ENCODE assay signal across 10 cellular contexts in the genomic region with DNA sequence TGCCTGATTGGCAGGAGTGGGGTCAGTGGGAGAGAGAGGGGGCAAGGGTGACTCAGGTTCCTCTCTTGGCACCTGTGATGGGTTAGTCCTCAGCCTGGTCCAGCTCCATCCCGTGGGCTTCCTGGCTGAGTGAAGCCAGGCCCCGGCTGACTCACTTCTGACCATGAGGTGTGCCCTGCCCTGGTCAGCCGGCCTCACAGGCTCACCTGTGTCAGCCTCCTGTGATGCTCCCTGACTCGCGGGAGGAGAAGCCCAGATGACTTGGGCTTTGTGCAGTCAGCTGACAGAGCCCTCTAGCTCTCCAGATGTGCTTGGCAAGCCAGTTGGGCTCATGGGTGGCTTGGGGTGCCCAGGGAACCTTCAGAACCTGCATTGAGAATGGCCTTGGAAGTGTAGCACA. TPM values are rescaled to one million over a fixed set of nuclear protein-coding genes. Genes with fewer than 3 reads are reported as not detected.
DNase-seq lines count a peak whose midpoint lies in the region; ATAC-seq and TF ChIP-seq lines count a peak whose summit lies in the region.
"Had no signal": no experiment of that assay in that cellular context is flagged by ENCODE, and none has a peak within 500 bp of the region (broad histone marks: within the 10 kb centered on the region; RNA-seq: fewer than 3 reads in every experiment).

No MANE protein-coding gene starts in this region.

- H3K4me1 ChIP-seq in left ventricle myocardium inferior, result no peaks in the 10 kb centered on the region
- no peaks in the 10 kb centered on the region for H3K4me1 ChIP-seq in right atrium auricular region
- H3K4me1 ChIP-seq in Peyer's patch, result peaks cover 0 to 6% (median 2%) of the 10 kb centered on the region in 4 donors

- peak overlapping the region; percentile 8 for H3K4me3 Mint-ChIP-seq in activated naive CD8-positive, alpha-beta T cell treated with anti-CD3 and anti-CD28 coated beads, Interleukin-2, amount 50 U/mL, for 24 hours
- peak overlapping the region; percentile 34 to 50 for H3K4me3 Mint-ChIP-seq in stimulated activated naive CD8-positive, alpha-beta T cell treated with anti-CD3 and anti-CD28 coated beads, Interleukin-15, amount 100 ng/mL, for 72 hours

- H3K36me3 Mint-ChIP-seq in activated naive CD8-positive, alpha-beta T cell treated with anti-CD3 and anti-CD28 coated beads, Interleukin-2, amount 50 U/mL, for 24 hours (ENCODE audit: low read depth), result no peaks in the 10 kb centered on the region

- no peak for DNase-seq in left ventricle myocardium inferior
- no peak for DNase-seq in right atrium auricular region (ENCODE audit: low spot score)
- no peak for DNase-seq in activated naive CD8-positive, alpha-beta T cell treated with anti-CD3 and anti-CD28 coated beads, Interleukin-2, amount 50 U/mL, for 24 hours
- DNase-seq in stimulated activated naive CD8-positive, alpha-beta T cell treated with anti-CD3 and anti-CD28 coated beads, Interleukin-15, amount 100 ng/mL, for 72 hours, result no peak
- no peak for DNase-seq in NCI-H69 (lab: John Stamatoyannopoulos, UW)
- no peak for DNase-seq in Peyer's patch
- DNase-seq: COR-L47, NCI-H146 had no signal

- H3K9me3 ChIP-seq in left ventricle myocardium inferior (replicated peaks) (peaks cover 3% of the 10 kb centered on the region), right atrium auricular region (no peaks in the 10 kb centered on the region), Peyer's patch (no peaks in the 10 kb centered on the region)

- H3K27ac ChIP-seq in left ventricle myocardium inferior (replicated peaks) (peak overlapping the region; percentile 40), right atrium auricular region (no peak overlapping the region), Peyer's patch (no peak overlapping the region)

- intact Hi-C loops in left ventricle myocardium inferior (cut with micrococcal nuclease), result no loop called here

- no peak for TF ChIP-seq POLR2A in Peyer's patch (IDR thresholded peaks at IDR 0.05)

- TF ChIP-seq CTCF in left ventricle myocardium inferior (IDR thresholded peaks at IDR 0.05; ENCODE audit: borderline replicate concordance) (no peak), right atrium auricular region (IDR thresholded peaks at IDR 0.05) (no peak), Peyer's patch (IDR thresholded peaks at IDR 0.05) (no peak)

- peak overlapping the region; percentile 82 for H3K27ac Mint-ChIP-seq in activated naive CD8-positive, alpha-beta T cell treated with anti-CD3 and anti-CD28 coated beads, Interleukin-2, amount 50 U/mL, for 24 hours
- H3K27ac Mint-ChIP-seq in stimulated activated naive CD8-positive, alpha-beta T cell treated with anti-CD3 and anti-CD28 coated beads, Interleukin-15, amount 100 ng/mL, for 72 hours, result peak overlapping the region; percentile 66 to 80

- no peaks in the 10 kb centered on the region for H3K27me3 Mint-ChIP-seq in activated naive CD8-positive, alpha-beta T cell treated with anti-CD3 and anti-CD28 coated beads, Interleukin-2, amount 50 U/mL, for 24 hours
- no peaks in the 10 kb centered on the region for H3K27me3 Mint-ChIP-seq in stimulated activated naive CD8-positive, alpha-beta T cell treated with anti-CD3 and anti-CD28 coated beads, Interleukin-15, amount 100 ng/mL, for 72 hours

- no peak overlapping the region for H3K4me3 ChIP-seq in left ventricle myocardium inferior
- no peak overlapping the region for H3K4me3 ChIP-seq in right atrium auricular region
- H3K4me3 ChIP-seq in Peyer's patch, result no peak overlapping the region

- peaks cover 49% of the 10 kb centered on the region for H3K4me1 Mint-ChIP-seq in activated naive CD8-positive, alpha-beta T cell treated with anti-CD3 and anti-CD28 coated beads, Interleukin-2, amount 50 U/mL, for 24 hours
- peaks cover 48% of the 10 kb centered on the region for H3K4me1 Mint-ChIP-seq in stimulated activated naive CD8-positive, alpha-beta T cell treated with anti-CD3 and anti-CD28 coated beads, Interleukin-15, amount 100 ng/mL, for 72 hours

- ATAC-seq in HG03045 (IDR thresholded peaks at IDR 0.05; ENCODE audit: unreplicated experiment) (peak; percentile 4), HG02623 (IDR thresholded peaks at IDR 0.05; ENCODE audit: unreplicated experiment) (no peak)
- no peak for ATAC-seq in activated naive CD8-positive, alpha-beta T cell treated with anti-CD3 and anti-CD28 coated beads, Interleukin-2, amount 50 U/mL, for 24 hours
- peak; percentile 47 for ATAC-seq in stimulated activated naive CD8-positive, alpha-beta T cell treated with anti-CD3 and anti-CD28 coated beads, Interleukin-15, amount 100 ng/mL, for 72 hours

- H3K36me3 ChIP-seq in left ventricle myocardium inferior (no peaks in the 10 kb centered on the region), right atrium auricular region (no peaks in the 10 kb centered on the region), Peyer's patch (no peaks in the 10 kb centered on the region)

- peaks cover 5% of the 10 kb centered on the region for H3K9me3 Mint-ChIP-seq in activated naive CD8-positive, alpha-beta T cell treated with anti-CD3 and anti-CD28 coated beads, Interleukin-2, amount 50 U/mL, for 24 hours
- no peaks in the 10 kb centered on the region for H3K9me3 Mint-ChIP-seq in stimulated activated naive CD8-positive, alpha-beta T cell treated with anti-CD3 and anti-CD28 coated beads, Interleukin-15, amount 100 ng/mL, for 72 hours

- H3K27me3 ChIP-seq in left ventricle myocardium inferior (ENCODE audit: low read depth) (no peaks in the 10 kb centered on the region), right atrium auricular region (no peaks in the 10 kb centered on the region), Peyer's patch (no peaks in the 10 kb centered on the region)

RNA-seq across cellular contexts. Expression of a gene that starts 16.0 kb away (rescaled TPM):
- total RNA-seq in left ventricle myocardium inferior (150 TPM), right atrium auricular region (10 to 100 TPM; 63.0 to 87.6 TPM), Peyer's patch (10 to 100 TPM; 35.7 to 57.8 (median 45.0) TPM)

Comparison
In these comparisons a context has a peak if more than half of its experiments do, and no peak if none do; other contexts are left out.
1. ATAC-seq: peak in HG03045 (single experiment) and stimulated activated naive CD8-positive, alpha-beta T cell treated with anti-CD3 and anti-CD28 coated beads, Interleukin-15, amount 100 ng/mL, for 72 hours (single experiment); none in activated naive CD8-positive, alpha-beta T cell treated with anti-CD3 and anti-CD28 coated beads, Interleukin-2, amount 50 U/mL, for 24 hours (single experiment) and HG02623 (single experiment).